13 cellular contexts compared by ENCODE assay signal in genomic region chr13:106496072-106496997, GRCh38. TPM values are rescaled to one million over a fixed set of nuclear protein-coding genes. Genes with fewer than 3 reads are reported as not detected.
DNase-seq lines count a peak whose midpoint lies in the region; ATAC-seq and TF ChIP-seq lines count a peak whose summit lies in the region.
"Had no signal": no experiment of that assay in that cellular context is flagged by ENCODE, and none has a peak within 500 bp of the region (broad histone marks: within the 10 kb centered on the region; RNA-seq: fewer than 3 reads in every experiment).

No MANE protein-coding gene starts in this region.

- H3K4me1 Mint-ChIP-seq in progenitor cell of endocrine pancreas (ENCODE audit: low read depth): peaks cover 39% of the 10 kb centered on the region

- H3K27ac ChIP-seq in esophagus squamous epithelium: peak overlapping the region in 3 of 4 donors; percentile 38 to 72 (median 69)

- peak overlapping the region; percentile 91 for H3K27ac Mint-ChIP-seq in progenitor cell of endocrine pancreas
- H3K27ac Mint-ChIP-seq: activated naive CD4-positive, alpha-beta T cell treated with anti-CD3 and anti-CD28 coated beads, Interleukin-2, amount 50 U/mL, for 24 hours; stimulated activated naive CD8-positive, alpha-beta T cell treated with anti-CD3 and anti-CD28 coated beads, Interleukin-15, Interleukin-2, amounts not matched to agents 100 ng/mL and 50 ng/mL, for 24 hours had no signal

- H3K4me3 Mint-ChIP-seq in progenitor cell of endocrine pancreas (ENCODE audit: low read depth): peak overlapping the region; percentile 39
- H3K4me3 Mint-ChIP-seq: activated naive CD4-positive, alpha-beta T cell treated with anti-CD3 and anti-CD28 coated beads, Interleukin-2, amount 50 U/mL, for 24 hours; stimulated activated naive CD8-positive, alpha-beta T cell treated with anti-CD3 and anti-CD28 coated beads, Interleukin-15, Interleukin-2, amounts not matched to agents 100 ng/mL and 50 ng/mL, for 24 hours had no signal

- peaks cover 0 to 39% (median 0%) of the 10 kb centered on the region in 3 donors for H3K4me1 ChIP-seq in esophagus squamous epithelium

- ATAC-seq in GM19328 (IDR thresholded peaks at IDR 0.05; ENCODE audit: unreplicated experiment): no peak

- TF ChIP-seq CTCF in esophagus squamous epithelium (IDR thresholded peaks at IDR 0.05) (no peak), progenitor cell of endocrine pancreas (IDR thresholded peaks at IDR 0.05; ENCODE audit: unreplicated experiment) (no peak), GM20000 (IDR thresholded peaks at IDR 0.05; ENCODE audit: extremely low read depth, missing control alignments) (no peak)

- H3K4me3 ChIP-seq in esophagus squamous epithelium (no peak overlapping the region), H7 (ENCODE audit: insufficient read depth, low read depth, low read length) (no peak overlapping the region)

- DNase-seq in G401 (ENCODE audit: low spot score): peak; percentile 67
- peak; percentile 34 for DNase-seq in NCI-H345 treated with DMSO at 0.1 percent for 48 hours (lab: John Stamatoyannopoulos, UW; ENCODE audit: unreplicated experiment)
- no peak for DNase-seq in esophagus squamous epithelium (lab: John Stamatoyannopoulos, UW)
- DNase-seq in progenitor cell of endocrine pancreas (ENCODE audit: low spot score, unreplicated experiment): no peak
- DNase-seq in GM20000 (ENCODE audit: low spot score): no peak
- DNase-seq in H7: no peak
- no peak for DNase-seq in MV-4-11 (lab: John Stamatoyannopoulos, UW)
- DNase-seq: activated CD4-positive, CD25-positive, alpha-beta regulatory T cell treated with anti-CD3 and anti-CD28 coated beads, Interleukin-2, amount 50 U/mL, for 72 hours; stimulated activated CD4-positive, alpha-beta T cell treated with anti-CD3 and anti-CD28 coated beads, Interleukin-15, amount 100 ng/mL, for 24 hours had no signal

- H3K27me3 ChIP-seq in esophagus squamous epithelium: no peaks in the 10 kb centered on the region
- no peaks in the 10 kb centered on the region for H3K27me3 ChIP-seq in H7 (ENCODE audit: control insufficient read depth, insufficient read depth, low read length)

- no peaks in the 10 kb centered on the region for H3K27me3 Mint-ChIP-seq in progenitor cell of endocrine pancreas

- TF ChIP-seq POLR2A in esophagus squamous epithelium (IDR thresholded peaks at IDR 0.05): no peak

- H3K36me3 ChIP-seq in esophagus squamous epithelium (peaks cover 0 to 39% (median 5%) of the 10 kb centered on the region in 3 donors), H7 (replicated peaks; ENCODE audit: control insufficient read depth, insufficient read depth, low read length) (peaks cover 1% of the 10 kb centered on the region)

- H3K36me3 Mint-ChIP-seq in progenitor cell of endocrine pancreas (ENCODE audit: insufficient read depth): peaks cover 40% of the 10 kb centered on the region
- H3K36me3 Mint-ChIP-seq: activated naive CD4-positive, alpha-beta T cell treated with anti-CD3 and anti-CD28 coated beads, Interleukin-2, amount 50 U/mL, for 24 hours; CD14-positive monocyte had no signal

- WGBS in esophagus squamous epithelium, 2 donors: 50 to 60% methylated on average over 5 to 6 of the region's 6 CpGs

- in situ Hi-C loops in G401 (cut with HindIII; ENCODE audit: low sequenced_read_pairs): no loop called here

- intact Hi-C loops in esophagus squamous epithelium (cut with DNase I): no loop called here

- H3K9me3 ChIP-seq in esophagus squamous epithelium: no peaks in the 10 kb centered on the region

- H3K9me3 Mint-ChIP-seq in progenitor cell of endocrine pancreas (ENCODE audit: low read depth): no peaks in the 10 kb centered on the region
- H3K9me3 Mint-ChIP-seq: activated naive CD4-positive, alpha-beta T cell treated with anti-CD3 and anti-CD28 coated beads, Interleukin-2, amount 50 U/mL, for 24 hours; stimulated activated naive CD8-positive, alpha-beta T cell treated with anti-CD3 and anti-CD28 coated beads, Interleukin-15, Interleukin-2, amounts not matched to agents 100 ng/mL and 50 ng/mL, for 24 hours had no signal

RNA-seq across cellular contexts. Expression of gene EFNB2, which starts 39.1 kb away (rescaled TPM):
- total RNA-seq in G401 (2014; rRNA removed; shearing (Covaris generic)): 0.74 and 2.7 TPM in 2 replicates
- total RNA-seq in esophagus squamous epithelium: 10 to 100 TPM; 14.9 to 29.1 (median 15.8) TPM
- total RNA-seq in progenitor cell of endocrine pancreas: 44.2 and 50.8 TPM in 2 replicates
- 14.7 and 17.1 TPM in 2 replicates for total RNA-seq in H7 (2014; rRNA removed; shearing (Covaris generic))

Comparison
In these comparisons a context has a peak if more than half of its experiments do, and no peak if none do; other contexts are left out.
1. DNase-seq: peak in G401 (single experiment) and NCI-H345 treated with DMSO at 0.1 percent for 48 hours (single experiment); none in esophagus squamous epithelium (single experiment), progenitor cell of endocrine pancreas (single experiment), GM20000 (single experiment), H7 (single experiment) and MV-4-11 (single experiment).